ENCODE assay signal across 2 cellular contexts in genomic region chr5:96329294-96329693, GRCh38.
TF ChIP-seq lines count a peak whose summit lies in the region.

No MANE protein-coding gene starts in this region.

TF ChIP-seq in A549, 52 proteins besides CTCF, POLR2A, EP300 and RAD21 (continued from another document):
- TF ChIP-seq REST (IDR thresholded peaks at IDR 0.05) (no peak), BHLHE40 (IDR thresholded peaks at IDR 0.05; ENCODE audit: low read depth, low read length) (no peak), E2F6 (IDR thresholded peaks at IDR 0.05; ENCODE audit: borderline replicate concordance, low read depth) (no peak), MAFK (IDR thresholded peaks at IDR 0.05; ENCODE audit: partially characterized antibody) (no peak), ZFP36 (IDR thresholded peaks at IDR 0.05; ENCODE audit: borderline replicate concordance, partially characterized antibody) (no peak), MYC (IDR thresholded peaks at IDR 0.05; ENCODE audit: borderline replicate concordance, low read length) (no peak), ZNF302 (CRISPR knock-in tag; IDR thresholded peaks at IDR 0.05) (no peak), MAZ (IDR thresholded peaks at IDR 0.05; ENCODE audit: borderline replicate concordance, low read depth, low read length) (no peak), ELK1 (IDR thresholded peaks at IDR 0.05; ENCODE audit: low read depth, low read length) (no peak), SREBF2 (IDR thresholded peaks at IDR 0.05) (no peak), POLR2AphosphoS2 (conservative IDR thresholded peaks at IDR 0.05; ENCODE audit: low read length) (no peak)

TF ChIP-seq in IMR-90, 13 proteins besides CTCF, POLR2A, EP300 and RAD21 (continued from another document):
- TF ChIP-seq SMC3 (IDR thresholded peaks at IDR 0.05; ENCODE audit: low read depth, low read length) (no peak), MAFK (IDR thresholded peaks at IDR 0.05; ENCODE audit: low read depth, low read length) (no peak), FOS (IDR thresholded peaks at IDR 0.05; ENCODE audit: low read depth, low read length) (no peak)
